1 cellular context compared by ENCODE assay signal in genomic region chr14:103561381-103562134, GRCh38.
TF ChIP-seq lines count a peak whose summit lies in the region.

No MANE protein-coding gene starts in this region.

TF ChIP-seq in K562, 482 proteins besides CTCF, POLR2A, EP300 and RAD21 (continued from another document):
- TF ChIP-seq ZBTB5 (IDR thresholded peaks at IDR 0.05) (no peak), BRD9 (IDR thresholded peaks at IDR 0.05; ENCODE audit: low read depth, partially characterized antibody) (no peak), E2F8 (IDR thresholded peaks at IDR 0.05; ENCODE audit: low read depth, partially characterized antibody) (no peak), SIN3B (IDR thresholded peaks at IDR 0.05; ENCODE audit: low read depth) (no peak), E2F4 (CRISPR knock-in tag; IDR thresholded peaks at IDR 0.05; ENCODE audit: low read depth) (no peak), PPARD (CRISPR knock-in tag; IDR thresholded peaks at IDR 0.05) (no peak), FOXO4 (CRISPR knock-in tag; IDR thresholded peaks at IDR 0.05) (no peak), NFRKB (IDR thresholded peaks at IDR 0.05; ENCODE audit: low read depth) (no peak), ZNF431 (CRISPR knock-in tag; IDR thresholded peaks at IDR 0.05) (no peak), GTF2A2 (tag; IDR thresholded peaks at IDR 0.05) (no peak), ZNF133 (CRISPR knock-in tag; IDR thresholded peaks at IDR 0.05) (no peak), NFE2 (IDR thresholded peaks at IDR 0.05; ENCODE audit: low read depth) (no peak), RBM22 (IDR thresholded peaks at IDR 0.05; ENCODE audit: low read depth, low read length, poor library complexity, severe bottlenecking) (no peak), MNT (conservative IDR thresholded peaks at IDR 0.05) (no peak), ZNF324 (CRISPR knock-in tag; IDR thresholded peaks at IDR 0.05) (no peak)
